18 cellular contexts compared by ENCODE assay signal in genomic region chr4:190064806-190065205, GRCh38. TPM values are rescaled to one million over a fixed set of nuclear protein-coding genes. Genes with fewer than 3 reads are reported as not detected.
"Had no signal": no experiment of that assay in that cellular context is flagged by ENCODE, and none has a peak within 500 bp of the region (broad histone marks: within the 10 kb centered on the region; RNA-seq: fewer than 3 reads in every experiment).

No MANE protein-coding gene starts in this region.

RNA-seq across cellular contexts. Expression of gene DBET, which starts 0.5 kb away (rescaled TPM):
- total RNA-seq: activated CD4-positive, alpha-beta memory T cell treated with anti-CD3 and anti-CD28 coated beads, Interleukin-2, amount 10 ng/mL, durations not matched to agents 7 days and 5 days; activated CD4-positive, alpha-beta T cell treated with anti-CD3 and anti-CD28 coated beads for 36 hours; activated CD4-positive, alpha-beta T cell treated with anti-CD3 and anti-CD28 coated beads, Interleukin-2, amount 10 ng/mL, durations not matched to agents 7 days and 5 days; activated CD8-positive, alpha-beta memory T cell treated with anti-CD3 and anti-CD28 coated beads, Interleukin-2, amount 10 ng/mL, durations not matched to agents 7 days and 5 days; activated CD8-positive, alpha-beta T cell treated with anti-CD3 and anti-CD28 coated beads, Interleukin-2, amount 10 ng/mL, durations not matched to agents 7 days and 5 days; activated naive CD8-positive, alpha-beta T cell treated with anti-CD3 and anti-CD28 coated beads, Interleukin-2, amount 10 ng/mL, durations not matched to agents 7 days and 5 days; activated T-helper 2 cell treated with anti-CD3 and anti-CD28 coated beads, Interferon-gamma antibody, Interleukin-2, Interleukin-4, amounts not matched to agents 10 μg/mL and 5 μg/mL and 100 μg/mL, durations not matched to agents 14 hours and 24 hours and 36 hours; adrenal gland; aorta; astrocyte; body of pancreas; breast epithelium; T-helper 1 cell treated with Interleukin-12 subunit alpha and Interleukin-12 subunit beta and Interleukin-4 antibody, amounts not matched to agents 30 ng/mL and 1 ng/mL, for 36 hours; T-helper 17 cell; T-helper 2 cell treated with Interferon-gamma antibody and Interleukin-4, amounts not matched to agents 100 ng/mL and 5 ng/mL, for 36 hours had no signal
- polyA plus RNA-seq: adrenal gland, aorta had no signal

RNA-seq across cellular contexts. Expression of gene FRG2, which starts 37.8 kb away (rescaled TPM):
- total RNA-seq: activated CD4-positive, alpha-beta memory T cell treated with anti-CD3 and anti-CD28 coated beads, Interleukin-2, amount 10 ng/mL, durations not matched to agents 7 days and 5 days; activated CD4-positive, alpha-beta T cell treated with anti-CD3 and anti-CD28 coated beads for 36 hours; activated CD4-positive, alpha-beta T cell treated with anti-CD3 and anti-CD28 coated beads, Interleukin-2, amount 10 ng/mL, durations not matched to agents 7 days and 5 days; activated CD8-positive, alpha-beta memory T cell treated with anti-CD3 and anti-CD28 coated beads, Interleukin-2, amount 10 ng/mL, durations not matched to agents 7 days and 5 days; activated CD8-positive, alpha-beta T cell treated with anti-CD3 and anti-CD28 coated beads, Interleukin-2, amount 10 ng/mL, durations not matched to agents 7 days and 5 days; activated naive CD8-positive, alpha-beta T cell treated with anti-CD3 and anti-CD28 coated beads, Interleukin-2, amount 10 ng/mL, durations not matched to agents 7 days and 5 days; activated T-helper 2 cell treated with anti-CD3 and anti-CD28 coated beads, Interferon-gamma antibody, Interleukin-2, Interleukin-4, amounts not matched to agents 10 μg/mL and 5 μg/mL and 100 μg/mL, durations not matched to agents 14 hours and 24 hours and 36 hours; adrenal gland; aorta; astrocyte; body of pancreas; breast epithelium; cardiac septum; T-cell; T-helper 1 cell treated with Interleukin-12 subunit alpha and Interleukin-12 subunit beta and Interleukin-4 antibody, amounts not matched to agents 30 ng/mL and 1 ng/mL, for 36 hours; T-helper 17 cell; T-helper 2 cell treated with Interferon-gamma antibody and Interleukin-4, amounts not matched to agents 100 ng/mL and 5 ng/mL, for 36 hours; WTC11 had no signal
- polyA plus RNA-seq: adrenal gland, aorta had no signal
